Comparison of ENCODE assay signal across 25 cellular contexts in the genomic region with DNA sequence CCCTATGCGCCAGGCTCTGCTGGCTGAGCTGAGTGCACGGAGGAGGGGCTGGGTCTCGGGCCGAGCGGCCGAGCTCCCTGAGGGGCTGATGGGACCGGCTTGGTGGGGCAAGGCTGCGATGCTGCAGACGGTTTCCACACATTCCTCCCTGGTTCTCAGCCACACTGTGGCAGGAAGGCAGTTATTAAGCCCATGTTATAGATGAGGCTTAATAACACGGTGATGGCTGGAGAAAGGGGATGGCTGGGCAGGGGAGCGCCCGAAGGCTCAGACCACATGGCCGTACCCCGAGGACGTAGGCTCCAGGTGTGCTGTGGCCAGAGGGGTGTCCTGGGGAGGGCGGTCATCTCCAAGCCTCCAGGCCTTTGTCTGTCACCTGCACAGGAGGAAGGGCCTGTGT.
"Had no signal": no experiment of that assay in that cellular context is flagged by ENCODE, and none has a peak within 500 bp of the region (broad histone marks: within the 10 kb centered on the region; RNA-seq: fewer than 3 reads in every experiment).

No MANE protein-coding gene starts in this region.

- H3K27ac ChIP-seq: brain microvascular endothelial cell, epithelial cell of prostate, esophagus squamous epithelium had no signal

- H3K27me3 Mint-ChIP-seq: activated CD4-positive, alpha-beta memory T cell treated with anti-CD3 and anti-CD28 coated beads for 36 hours; activated CD4-positive, alpha-beta T cell treated with anti-CD3 and anti-CD28 coated beads for 36 hours; activated CD4-positive, alpha-beta T cell treated with anti-CD3 and anti-CD28 coated beads, Interleukin-2, amount 10 ng/mL, durations not matched to agents 24 days and 14 days; activated CD8-positive, alpha-beta memory T cell treated with anti-CD3 and anti-CD28 coated beads, Interleukin-2, amount 10 ng/mL, durations not matched to agents 7 days and 5 days; activated naive CD4-positive, alpha-beta T cell treated with anti-CD3 and anti-CD28 coated beads, Interleukin-2, amount 10 ng/mL, durations not matched to agents 7 days and 5 days; activated naive CD8-positive, alpha-beta T cell treated with anti-CD3 and anti-CD28 coated beads, Interleukin-2, amount 10 ng/mL, durations not matched to agents 7 days and 5 days; central memory CD8-positive, alpha-beta T cell had no signal

- DNase-seq: activated CD4-positive, alpha-beta memory T cell treated with anti-CD3 and anti-CD28 coated beads for 36 hours; activated CD4-positive, alpha-beta T cell treated with anti-CD3 and anti-CD28 coated beads for 36 hours; activated CD4-positive, alpha-beta T cell treated with anti-CD3 and anti-CD28 coated beads, Interleukin-2, amount 10 ng/mL, durations not matched to agents 24 days and 14 days; activated CD4-positive, CD25-positive, alpha-beta regulatory T cell; activated CD4-positive, CD25-positive, alpha-beta regulatory T cell treated with anti-CD3 and anti-CD28 coated beads, Interleukin-2, amount 50 U/mL, for 72 hours; activated CD8-positive, alpha-beta memory T cell treated with anti-CD3 and anti-CD28 coated beads, Interleukin-2, amount 10 ng/mL, durations not matched to agents 7 days and 5 days; activated CD8-positive, alpha-beta memory T cell treated with anti-CD3 and anti-CD28 coated beads, Interleukin-2, amount 50 U/mL, for 4 hours; activated CD8-positive, alpha-beta T cell treated with anti-CD3 and anti-CD28 coated beads, Interleukin-2, amount 10 ng/mL, durations not matched to agents 7 days and 5 days; activated gamma-delta T cell; activated naive CD4-positive, alpha-beta T cell; activated naive CD4-positive, alpha-beta T cell treated with anti-CD3 and anti-CD28 coated beads, Interleukin-2, amount 10 ng/mL, durations not matched to agents 7 days and 5 days; activated naive CD8-positive, alpha-beta T cell treated with anti-CD3 and anti-CD28 coated beads, Interleukin-2, amount 10 ng/mL, durations not matched to agents 7 days and 5 days; activated T-cell treated with anti-CD3 and anti-CD28 coated beads, Interleukin-2, amount 50 U/mL, for 1 hour; activated T-cell treated with anti-CD3 and anti-CD28 coated beads, Interleukin-2, amount 50 U/mL, for 72 hours; anterior cingulate cortex; brain microvascular endothelial cell; cortex of kidney; dermis blood vessel endothelial cell; effector CD8-positive, alpha-beta T cell; esophagus squamous epithelium; T-helper 1 cell; T-helper 2 cell had no signal

- H3K9me3 Mint-ChIP-seq: activated CD4-positive, alpha-beta memory T cell treated with anti-CD3 and anti-CD28 coated beads for 36 hours; activated CD4-positive, alpha-beta T cell treated with anti-CD3 and anti-CD28 coated beads, Interleukin-2, amount 10 ng/mL, durations not matched to agents 24 days and 14 days; activated naive CD4-positive, alpha-beta T cell treated with anti-CD3 and anti-CD28 coated beads, Interleukin-2, amount 50 U/mL, for 72 hours; activated naive CD8-positive, alpha-beta T cell treated with anti-CD3 and anti-CD28 coated beads, Interleukin-2, amount 10 ng/mL, durations not matched to agents 7 days and 5 days; activated T-cell treated with anti-CD3 and anti-CD28 coated beads, Interleukin-2, amount 50 U/mL, for 72 hours; central memory CD8-positive, alpha-beta T cell had no signal

- H3K4me1 Mint-ChIP-seq: activated CD4-positive, alpha-beta T cell treated with anti-CD3 and anti-CD28 coated beads for 36 hours; activated CD4-positive, alpha-beta T cell treated with anti-CD3 and anti-CD28 coated beads, Interleukin-2, amount 10 ng/mL, durations not matched to agents 24 days and 14 days; activated CD8-positive, alpha-beta memory T cell treated with anti-CD3 and anti-CD28 coated beads, Interleukin-2, amount 10 ng/mL, durations not matched to agents 7 days and 5 days; activated naive CD4-positive, alpha-beta T cell treated with anti-CD3 and anti-CD28 coated beads, Interleukin-2, amount 10 ng/mL, durations not matched to agents 7 days and 5 days; activated naive CD8-positive, alpha-beta T cell treated with anti-CD3 and anti-CD28 coated beads, Interleukin-2, amount 10 ng/mL, durations not matched to agents 7 days and 5 days; central memory CD8-positive, alpha-beta T cell had no signal

- H3K4me3 Mint-ChIP-seq: activated CD4-positive, alpha-beta memory T cell treated with anti-CD3 and anti-CD28 coated beads for 36 hours; activated CD4-positive, alpha-beta T cell treated with anti-CD3 and anti-CD28 coated beads for 36 hours; activated CD4-positive, alpha-beta T cell treated with anti-CD3 and anti-CD28 coated beads, Interleukin-2, amount 10 ng/mL, durations not matched to agents 24 days and 14 days; activated CD8-positive, alpha-beta memory T cell treated with anti-CD3 and anti-CD28 coated beads, Interleukin-2, amount 10 ng/mL, durations not matched to agents 7 days and 5 days; activated CD8-positive, alpha-beta T cell treated with anti-CD3 and anti-CD28 coated beads, Interleukin-2, amount 10 ng/mL, durations not matched to agents 7 days and 5 days; activated naive CD4-positive, alpha-beta T cell treated with anti-CD3 and anti-CD28 coated beads, Interleukin-2, amount 10 ng/mL, durations not matched to agents 7 days and 5 days; activated naive CD8-positive, alpha-beta T cell treated with anti-CD3 and anti-CD28 coated beads, Interleukin-2, amount 10 ng/mL, durations not matched to agents 7 days and 5 days; activated T-cell treated with anti-CD3 and anti-CD28 coated beads, Interleukin-2, amount 50 U/mL, for 72 hours; central memory CD8-positive, alpha-beta T cell had no signal

- H3K4me3 ChIP-seq: esophagus squamous epithelium had no signal

- ATAC-seq: activated CD4-positive, alpha-beta T cell treated with anti-CD3 and anti-CD28 coated beads for 36 hours; activated CD8-positive, alpha-beta memory T cell treated with anti-CD3 and anti-CD28 coated beads, Interleukin-2, amount 10 ng/mL, durations not matched to agents 7 days and 5 days; activated CD8-positive, alpha-beta T cell treated with anti-CD3 and anti-CD28 coated beads, Interleukin-2, amount 10 ng/mL, durations not matched to agents 7 days and 5 days; activated naive CD4-positive, alpha-beta T cell treated with anti-CD3 and anti-CD28 coated beads, Interleukin-2, amount 50 U/mL, for 72 hours; activated T-cell treated with anti-CD3 and anti-CD28 coated beads, Interleukin-2, amount 50 U/mL, for 72 hours had no signal

- H3K9me3 ChIP-seq: esophagus squamous epithelium had no signal

- H3K36me3 ChIP-seq: brain microvascular endothelial cell had no signal

- H3K27ac Mint-ChIP-seq: activated CD4-positive, alpha-beta memory T cell treated with anti-CD3 and anti-CD28 coated beads for 36 hours; activated CD4-positive, alpha-beta T cell treated with anti-CD3 and anti-CD28 coated beads for 36 hours; activated CD4-positive, alpha-beta T cell treated with anti-CD3 and anti-CD28 coated beads, Interleukin-2, amount 10 ng/mL, durations not matched to agents 24 days and 14 days; activated CD8-positive, alpha-beta memory T cell treated with anti-CD3 and anti-CD28 coated beads, Interleukin-2, amount 10 ng/mL, durations not matched to agents 7 days and 5 days; activated CD8-positive, alpha-beta T cell treated with anti-CD3 and anti-CD28 coated beads, Interleukin-2, amount 10 ng/mL, durations not matched to agents 7 days and 5 days; activated naive CD4-positive, alpha-beta T cell treated with anti-CD3 and anti-CD28 coated beads, Interleukin-2, amount 10 ng/mL, durations not matched to agents 7 days and 5 days; activated naive CD4-positive, alpha-beta T cell treated with anti-CD3 and anti-CD28 coated beads, Interleukin-2, amount 50 U/mL, for 72 hours; activated naive CD8-positive, alpha-beta T cell treated with anti-CD3 and anti-CD28 coated beads, Interleukin-2, amount 10 ng/mL, durations not matched to agents 7 days and 5 days; activated T-cell treated with anti-CD3 and anti-CD28 coated beads, Interleukin-2, amount 50 U/mL, for 72 hours had no signal

- H3K36me3 Mint-ChIP-seq: activated CD4-positive, alpha-beta memory T cell treated with anti-CD3 and anti-CD28 coated beads for 36 hours; activated CD8-positive, alpha-beta memory T cell treated with anti-CD3 and anti-CD28 coated beads, Interleukin-2, amount 10 ng/mL, durations not matched to agents 7 days and 5 days; activated naive CD4-positive, alpha-beta T cell treated with anti-CD3 and anti-CD28 coated beads, Interleukin-2, amount 10 ng/mL, durations not matched to agents 7 days and 5 days; activated naive CD4-positive, alpha-beta T cell treated with anti-CD3 and anti-CD28 coated beads, Interleukin-2, amount 50 U/mL, for 72 hours; activated naive CD8-positive, alpha-beta T cell treated with anti-CD3 and anti-CD28 coated beads, Interleukin-2, amount 10 ng/mL, durations not matched to agents 7 days and 5 days had no signal
